In the genomic region with DNA sequence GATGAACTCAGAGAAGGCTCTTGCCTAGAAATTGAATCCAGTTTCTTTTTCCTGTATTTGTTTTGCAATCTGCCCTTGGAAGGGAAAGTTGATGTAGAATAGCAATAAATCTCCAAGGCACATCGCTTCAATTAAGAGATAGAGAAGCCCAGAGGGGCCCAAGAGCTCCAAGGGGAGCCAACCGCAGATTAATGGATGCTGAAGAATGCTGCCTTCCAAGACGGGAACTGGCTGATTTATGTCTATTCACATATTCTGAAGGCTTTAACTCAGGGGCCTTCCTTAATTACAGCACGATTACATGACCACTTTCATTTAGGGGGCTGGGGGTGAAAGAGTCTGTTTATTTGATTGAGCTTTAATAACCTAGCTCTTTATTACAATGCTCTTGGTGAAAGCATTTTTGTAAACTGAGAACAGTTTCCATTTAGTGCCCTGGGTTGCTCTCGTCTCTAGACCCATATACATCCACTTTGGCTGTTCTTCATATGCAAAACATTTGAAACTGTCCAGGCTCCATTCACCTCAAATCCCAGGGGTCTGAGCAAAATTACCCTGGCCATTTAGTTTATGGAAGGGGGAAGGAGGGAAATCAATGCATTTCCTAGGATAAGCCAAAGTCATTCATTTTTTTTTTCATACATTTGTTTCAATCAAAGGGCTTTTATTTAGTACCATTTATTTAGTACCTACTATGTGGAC, we compare ENCODE assay signal across 18 cellular contexts.
DNase-seq lines count a peak whose midpoint lies in the region; TF ChIP-seq lines count a peak whose summit lies in the region.
"Had no signal": no experiment of that assay in that cellular context is flagged by ENCODE, and none has a peak within 500 bp of the region (broad histone marks: within the 10 kb centered on the region; RNA-seq: fewer than 3 reads in every experiment).

No MANE protein-coding gene starts in this region.

- peaks cover 21% of the 10 kb centered on the region for H3K9me3 Mint-ChIP-seq in nephron progenitor cell
- H3K9me3 Mint-ChIP-seq: CD8-positive, alpha-beta T cell had no signal

- no peaks in the 10 kb centered on the region for H3K36me3 Mint-ChIP-seq in nephron progenitor cell (ENCODE audit: low read depth)
- H3K36me3 Mint-ChIP-seq: CD8-positive, alpha-beta T cell had no signal

- H3K4me3 Mint-ChIP-seq in nephron progenitor cell = no peak overlapping the region
- H3K4me3 Mint-ChIP-seq: CD8-positive, alpha-beta T cell had no signal

- peaks cover 62% of the 10 kb centered on the region for H3K4me1 Mint-ChIP-seq in nephron progenitor cell

- peaks cover 12% of the 10 kb centered on the region for H3K27me3 Mint-ChIP-seq in nephron progenitor cell (ENCODE audit: low read depth, poor library complexity)

- TF ChIP-seq CTCF in nephron progenitor cell (IDR thresholded peaks at IDR 0.05) = no peak

- DNase-seq in Daoy (ENCODE audit: low read depth) (peak; percentile 51), M059J (ENCODE audit: low read depth) (peak; percentile 39), amniotic epithelial cell (ENCODE audit: low read depth) (peak; percentile 74), nephron progenitor cell (peak; percentile 25), C1 segment of cervical spinal cord (lab: John Stamatoyannopoulos, UW) (no peak), iPS-NIHi7 (ENCODE audit: extremely low spot score) (no peak)
- no peak for DNase-seq in activated CD4-positive, alpha-beta T cell treated with anti-CD3 and anti-CD28 coated beads for 1 hour
- DNase-seq: ACHN; CD8-positive, alpha-beta T cell; DND-41; IMR-90; NCI-H1105; NCI-H1694; NCI-H2107; NCI-H345; NCI-H524; NCI-H774; Peyer's patch had no signal

- peak overlapping the region; percentile 90 for H3K27ac Mint-ChIP-seq in nephron progenitor cell
- H3K27ac Mint-ChIP-seq: CD8-positive, alpha-beta T cell had no signal

Comparison
In these comparisons a context has a peak if more than half of its experiments do, and no peak if none do; other contexts are left out.
1. DNase-seq: peak in Daoy (single experiment), M059J (single experiment), amniotic epithelial cell (single experiment) and nephron progenitor cell (single experiment); none in C1 segment of cervical spinal cord (0 of 14), activated CD4-positive, alpha-beta T cell treated with anti-CD3 and anti-CD28 coated beads for 1 hour (single experiment) and iPS-NIHi7 (single experiment).